ENCODE assay signal across 19 cellular contexts in genomic region chr2:240589850-240590525, GRCh38. TPM values are rescaled to one million over a fixed set of nuclear protein-coding genes. Genes with fewer than 3 reads are reported as not detected.
DNase-seq lines count a peak whose midpoint lies in the region; ATAC-seq, FAIRE-seq and TF ChIP-seq lines count a peak whose summit lies in the region.
"Had no signal": no experiment of that assay in that cellular context is flagged by ENCODE, and none has a peak within 500 bp of the region (broad histone marks: within the 10 kb centered on the region; RNA-seq: fewer than 3 reads in every experiment).

No MANE protein-coding gene starts in this region.

- H3K4me3 Mint-ChIP-seq in nephron: peak overlapping the region; percentile 19 to 42 (median 27)
- H3K4me3 Mint-ChIP-seq in stimulated activated effector memory CD8-positive, alpha-beta T cell treated with anti-CD3 and anti-CD28 coated beads, Interleukin-12 subunit alpha, Interleukin-12 subunit beta, amount 100 ng/mL, for 72 hours: no peak overlapping the region
- H3K4me3 Mint-ChIP-seq: B cell had no signal

- H3K27me3 Mint-ChIP-seq in nephron (ENCODE audit: low read depth): no peaks in the 10 kb centered on the region
- H3K27me3 Mint-ChIP-seq: B cell; CD4-positive, CD25-positive, alpha-beta regulatory T cell had no signal

- TF ChIP-seq CTCF in kidney (IDR thresholded peaks at IDR 0.05; ENCODE audit: borderline replicate concordance, extremely low read depth, insufficient read depth): no peak
- no peak for TF ChIP-seq CTCF in nephron (IDR thresholded peaks at IDR 0.05; ENCODE audit: unreplicated experiment in 3 of 3)

- intact Hi-C loops in kidney (cut with DNase I): no loop called here

- no peak overlapping the region for H3K9ac ChIP-seq in kidney (ENCODE audit: low read length in 2 of 2)

- peak overlapping the region in 1 of 2 donors; percentile 78 for H3K27ac ChIP-seq in kidney (ENCODE audit: low read depth in 2 of 2, low read length in 2 of 2)
- H3K27ac ChIP-seq: 22Rv1 had no signal

- H3K4me3 ChIP-seq in kidney (ENCODE audit: low read length in 2 of 2): no peak overlapping the region

- H3K36me3 Mint-ChIP-seq in nephron (ENCODE audit: low read depth): peaks cover 16% of the 10 kb centered on the region
- peaks cover 43% of the 10 kb centered on the region for H3K36me3 Mint-ChIP-seq in stimulated activated effector memory CD8-positive, alpha-beta T cell treated with anti-CD3 and anti-CD28 coated beads, Interleukin-12 subunit alpha, Interleukin-12 subunit beta, amount 100 ng/mL, for 72 hours
- H3K36me3 Mint-ChIP-seq: CD4-positive, CD25-positive, alpha-beta regulatory T cell had no signal

- no peak for ATAC-seq in stimulated activated effector memory CD8-positive, alpha-beta T cell treated with anti-CD3 and anti-CD28 coated beads, Interleukin-12 subunit alpha, Interleukin-12 subunit beta, amount 100 ng/mL, for 72 hours
- ATAC-seq in HG03354 (IDR thresholded peaks at IDR 0.05; ENCODE audit: poor library complexity, severe bottlenecking, unreplicated experiment) (no peak), HG03095 (IDR thresholded peaks at IDR 0.05; ENCODE audit: unreplicated experiment) (no peak)
- ATAC-seq: PC-3 had no signal

- H3K4me1 Mint-ChIP-seq in nephron: peaks cover 24% of the 10 kb centered on the region
- peaks cover 31% of the 10 kb centered on the region for H3K4me1 Mint-ChIP-seq in stimulated activated effector memory CD8-positive, alpha-beta T cell treated with anti-CD3 and anti-CD28 coated beads, Interleukin-12 subunit alpha, Interleukin-12 subunit beta, amount 100 ng/mL, for 72 hours

- H3K27ac Mint-ChIP-seq in nephron: peak overlapping the region in 1 of 3 experiments; percentile 14
- peak overlapping the region; percentile 84 for H3K27ac Mint-ChIP-seq in stimulated activated effector memory CD8-positive, alpha-beta T cell treated with anti-CD3 and anti-CD28 coated beads, Interleukin-12 subunit alpha, Interleukin-12 subunit beta, amount 100 ng/mL, for 72 hours
- H3K27ac Mint-ChIP-seq: B cell; CD4-positive, CD25-positive, alpha-beta regulatory T cell had no signal

- H3K4me1 ChIP-seq in kidney (ENCODE audit: control insufficient read depth in 1 of 2, insufficient read depth in 1 of 2, low read depth in 1 of 2, low read length in 2 of 2): peaks cover 19 to 22% of the 10 kb centered on the region in 2 donors
- H3K4me1 ChIP-seq: Caco-2 had no signal

- H3K9me3 ChIP-seq in kidney (ENCODE audit: control insufficient read depth in 1 of 2, low read length in 2 of 2): no peaks in the 10 kb centered on the region
- H3K9me3 ChIP-seq: Caco-2 had no signal

- peaks cover 8 to 14% of the 10 kb centered on the region in 2 donors for H3K36me3 ChIP-seq in kidney (ENCODE audit: control insufficient read depth in 1 of 2, insufficient read depth in 2 of 2, low read length in 2 of 2)

- no peaks in the 10 kb centered on the region for H3K9me3 Mint-ChIP-seq in nephron
- no peaks in the 10 kb centered on the region for H3K9me3 Mint-ChIP-seq in stimulated activated effector memory CD8-positive, alpha-beta T cell treated with anti-CD3 and anti-CD28 coated beads, Interleukin-12 subunit alpha, Interleukin-12 subunit beta, amount 100 ng/mL, for 72 hours
- H3K9me3 Mint-ChIP-seq: CD4-positive, CD25-positive, alpha-beta regulatory T cell had no signal

- peak; percentile 4 for DNase-seq in activated T-cell treated with anti-CD3 and anti-CD28 coated beads, Interleukin-2, amount 50 U/mL, for 1 hour
- DNase-seq in activated T-cell treated with anti-CD3 and anti-CD28 coated beads for 4 hours (no peak), kidney (peak; percentile 80), RPMI8226 (no peak)
- no peak for DNase-seq in stimulated activated effector memory CD8-positive, alpha-beta T cell treated with anti-CD3 and anti-CD28 coated beads, Interleukin-12 subunit alpha, Interleukin-12 subunit beta, amount 100 ng/mL, for 72 hours (ENCODE audit: low spot score in 2 of 2)
- DNase-seq: Caco-2; CD4-positive, CD25-positive, alpha-beta regulatory T cell; EL; HCEC 1CT; KBM-7; NCI-H1436 treated with DMSO at 0.1 percent for 48 hours; NCI-H2081; NCI-H774; PC-3 had no signal

- FAIRE-seq in kidney (lab: Jason Lieb, UNC): no peak

RNA-seq across cellular contexts. Expression of gene CAPN10, which starts 3.5 kb away (rescaled TPM):
- total RNA-seq in kidney: 50.9 TPM
- polyA plus RNA-seq in kidney (ENCODE audit: insufficient read depth, low read depth, low replicate concordance): 26.3 TPM

RNA-seq across cellular contexts. Expression of gene RNPEPL1, which starts 21.7 kb away (rescaled TPM):
- total RNA-seq in kidney: 77.4 TPM
- 65.4 TPM for polyA plus RNA-seq in kidney (ENCODE audit: insufficient read depth, low read depth, low replicate concordance)

RNA-seq across cellular contexts. Expression of gene DUSP28, which starts 29.8 kb away (rescaled TPM):
- total RNA-seq in kidney: 7.0 TPM
- 5.9 TPM for polyA plus RNA-seq in kidney (ENCODE audit: insufficient read depth, low read depth, low replicate concordance)

RNA-seq across cellular contexts. Expression of gene ANKMY1, which starts 32.2 kb away (rescaled TPM):
- 22.1 TPM for total RNA-seq in kidney
- 3.0 TPM for polyA plus RNA-seq in kidney (ENCODE audit: insufficient read depth, low read depth, low replicate concordance)

RNA-seq across cellular contexts. Expression of gene GPR35, which starts 35.3 kb away (rescaled TPM):
- total RNA-seq in kidney: 6.7 TPM
- 1.7 TPM for polyA plus RNA-seq in kidney (ENCODE audit: insufficient read depth, low read depth, low replicate concordance)

Comparison
In these comparisons a context has a peak if more than half of its experiments do, and no peak if none do; other contexts are left out.
1. DNase-seq: peak in activated T-cell treated with anti-CD3 and anti-CD28 coated beads, Interleukin-2, amount 50 U/mL, for 1 hour (single experiment) and kidney (single experiment); none in activated T-cell treated with anti-CD3 and anti-CD28 coated beads for 4 hours (single experiment), stimulated activated effector memory CD8-positive, alpha-beta T cell treated with anti-CD3 and anti-CD28 coated beads, Interleukin-12 subunit alpha, Interleukin-12 subunit beta, amount 100 ng/mL, for 72 hours (0 of 2) and RPMI8226 (single experiment).